ENCODE assay signal across 9 cellular contexts in the genomic region with DNA sequence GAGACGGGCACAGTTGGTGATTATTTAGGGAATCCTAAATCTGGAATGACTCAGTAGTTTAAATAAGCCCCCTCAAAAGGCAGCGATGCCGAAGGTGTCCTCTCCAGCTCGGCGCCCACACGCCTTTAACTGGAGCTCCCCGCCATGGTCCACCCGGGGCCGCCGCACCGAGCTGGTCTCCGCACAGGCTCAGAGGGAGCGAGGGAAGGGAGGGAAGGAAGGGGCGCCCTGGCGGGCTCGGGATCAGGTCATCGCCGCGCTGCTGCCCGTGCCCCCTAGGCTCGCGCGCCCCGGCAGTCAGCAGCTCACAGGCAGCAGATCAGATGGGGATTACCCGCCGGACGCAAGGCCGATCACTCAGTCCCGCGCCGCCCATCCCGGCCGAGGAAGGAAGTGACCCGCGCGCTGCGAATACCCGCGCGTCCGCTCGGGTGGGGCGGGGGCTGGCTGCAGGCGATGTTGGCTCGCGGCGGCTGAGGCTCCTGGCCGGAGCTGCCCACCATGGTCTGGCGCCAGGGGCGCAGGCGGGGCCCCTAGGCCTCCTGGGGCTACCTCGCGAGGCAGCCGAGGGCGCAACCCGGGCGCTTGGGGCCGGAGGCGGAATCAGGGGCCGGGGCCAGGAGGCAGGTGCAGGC.
DNase-seq lines count a peak whose midpoint lies in the region; ATAC-seq, FAIRE-seq and TF ChIP-seq lines count a peak whose summit lies in the region.
"Had no signal": no experiment of that assay in that cellular context is flagged by ENCODE, and none has a peak within 500 bp of the region (broad histone marks: within the 10 kb centered on the region; RNA-seq: fewer than 3 reads in every experiment).

No MANE protein-coding gene starts in this region.

- no peak overlapping the region for H3K27ac ChIP-seq in endothelial cell of umbilical vein (ENCODE audit: insufficient read depth, low read depth, low read length)

- no peaks in the 10 kb centered on the region for H3K79me2 ChIP-seq in endothelial cell of umbilical vein (ENCODE audit: control insufficient read depth, insufficient read depth, low read length)

- dilution Hi-C loops in endothelial cell of umbilical vein (cut with MboI; ENCODE audit: extremely low pct_ligation_motif_present, low sequenced_read_pairs), result no loop called here

- H4K20me1 ChIP-seq in endothelial cell of umbilical vein (replicated peaks; ENCODE audit: control insufficient read depth, extremely low read depth, insufficient read depth, low read length), result no peaks in the 10 kb centered on the region

- CTCF ChIA-PET in endothelial cell of umbilical vein (lab: Charles Lee), result interaction anchor here (0.7 to 4.6 kb wide), 5 partner anchors 14 to 993 kb away, joined by 3 to 48 read pairs (median 5); no protein-coding TSS in a partner anchor

- no peaks in the 10 kb centered on the region for H3K9me3 Mint-ChIP-seq in nephron

- H3K4me2 ChIP-seq in endothelial cell of umbilical vein (ENCODE audit: insufficient read depth, low read length), result peak overlapping the region; percentile 83

- peaks cover 11% of the 10 kb centered on the region for H3K4me1 Mint-ChIP-seq in nephron

- intact Hi-C loops in endothelial cell of umbilical vein (cut with micrococcal nuclease), result loop anchor here (5.0 to 10.0 kb wide), 2 partner anchors 222 to 1175 kb away; no protein-coding TSS in a partner anchor

- BruUV-seq in endothelial cell of umbilical vein (replicated peaks; lab: Mats Ljungman, UMichigan), result no TSS peak

- FAIRE-seq in endothelial cell of umbilical vein (lab: Jason Lieb, UNC), result peak; percentile 71
- FAIRE-seq: G401.6 had no signal

- H3K4me1 ChIP-seq in endothelial cell of umbilical vein (ENCODE audit: control insufficient read depth, extremely low read depth, insufficient read depth, low read length), result peaks cover 20% of the 10 kb centered on the region

- no peak for ATAC-seq in GM18520 (IDR thresholded peaks at IDR 0.05; ENCODE audit: unreplicated experiment)

- POLR2A ChIA-PET in endothelial cell of umbilical vein (lab: Charles Lee), result no interaction called here

- H3K36me3 ChIP-seq in endothelial cell of umbilical vein (ENCODE audit: control insufficient read depth in 2 of 2, extremely low read depth in 1 of 2, insufficient read depth in 2 of 2, low read length in 2 of 2), result no peaks in the 10 kb centered on the region

- H3K4me3 Mint-ChIP-seq in nephron, result peak overlapping the region; percentile 87 to 96 (median 89)

- peak overlapping the region; percentile 51 to 78 (median 63) for H3K4me3 ChIP-seq in endothelial cell of umbilical vein (replicated peaks in 1 of 3; ENCODE audit: insufficient read depth in 1 of 3, low read depth in 1 of 3, low read length in 3 of 3)

- H3K36me3 Mint-ChIP-seq in nephron (ENCODE audit: low read depth), result no peaks in the 10 kb centered on the region

- peak; percentile 3 for DNase-seq in stimulated activated CD4-positive, alpha-beta T cell treated with anti-CD3 and anti-CD28 coated beads, Interleukin-15, amount 100 ng/mL, for 24 hours
- no peak for DNase-seq in stimulated activated CD4-positive, alpha-beta T cell treated with anti-CD3 and anti-CD28 coated beads, Interleukin-2, amount 100 ng/mL, for 48 hours
- DNase-seq in NCI-H2107 treated with DMSO at 0.1 percent for 48 hours (lab: John Stamatoyannopoulos, UW; ENCODE audit: unreplicated experiment) (peak; percentile 32), endothelial cell of umbilical vein (ENCODE audit: low read depth, low spot score) (peak; percentile 57), HUDEP-2 (lab: John Stamatoyannopoulos, UW; ENCODE audit: unreplicated experiment in 76 of 76) (no peak), Ammon's horn (ENCODE audit: low spot score) (no peak)

- no peak for TF ChIP-seq POLR2A in endothelial cell of umbilical vein (IDR thresholded peaks at IDR 0.05; ENCODE audit: low read depth, low read length)

- H3K27me3 Mint-ChIP-seq in nephron (ENCODE audit: low read depth), result peaks cover 81% of the 10 kb centered on the region

- TF ChIP-seq CTCF in endothelial cell of umbilical vein (IDR thresholded peaks at IDR 0.05; ENCODE audit: extremely low read depth in 1 of 2, insufficient read depth in 1 of 2, low read depth in 1 of 2, low read length in 2 of 2), result no peak
- TF ChIP-seq CTCF in nephron (IDR thresholded peaks at IDR 0.05; ENCODE audit: unreplicated experiment in 3 of 3), result no peak

- no peaks in the 10 kb centered on the region for H3K9me1 ChIP-seq in endothelial cell of umbilical vein (replicated peaks; ENCODE audit: control insufficient read depth, extremely low read depth, insufficient read depth, low read length)

- no peak overlapping the region for H3K27ac Mint-ChIP-seq in nephron

- peaks cover 0 to 3% of the 10 kb centered on the region in 2 experiments for H3K27me3 ChIP-seq in endothelial cell of umbilical vein (ENCODE audit: control insufficient read depth in 2 of 2, insufficient read depth in 2 of 2, low read length in 2 of 2)

- H3K9me3 ChIP-seq in endothelial cell of umbilical vein (replicated peaks; ENCODE audit: control insufficient read depth, insufficient read depth, low read length), result no peaks in the 10 kb centered on the region

- peak overlapping the region; percentile 73 for H3K9ac ChIP-seq in endothelial cell of umbilical vein (replicated peaks; ENCODE audit: extremely low read depth, insufficient read depth, low read length)

- H2AFZ ChIP-seq in endothelial cell of umbilical vein (ENCODE audit: low read depth, low read length), result peak overlapping the region; percentile 74

TF ChIP-seq in endothelial cell of umbilical vein, 7 proteins besides CTCF, POLR2A, EP300 and RAD21:
- TF ChIP-seq POLR2AphosphoS5 (IDR thresholded peaks at IDR 0.05; ENCODE audit: insufficient read depth, low read depth, low read length) (peak; percentile 41), MAX (IDR thresholded peaks at IDR 0.05; ENCODE audit: insufficient read depth, insufficient read length) (no peak), FOS (IDR thresholded peaks at IDR 0.05; ENCODE audit: borderline replicate concordance, insufficient read depth, low read length) (peak; percentile 25)
TF ChIP-seq in endothelial cell of umbilical vein: peak in this region for 2.

Comparison
In these comparisons a context has a peak if more than half of its experiments do, and no peak if none do; other contexts are left out.
1. DNase-seq: peak in stimulated activated CD4-positive, alpha-beta T cell treated with anti-CD3 and anti-CD28 coated beads, Interleukin-15, amount 100 ng/mL, for 24 hours (single experiment), NCI-H2107 treated with DMSO at 0.1 percent for 48 hours (single experiment) and endothelial cell of umbilical vein (single experiment); none in stimulated activated CD4-positive, alpha-beta T cell treated with anti-CD3 and anti-CD28 coated beads, Interleukin-2, amount 100 ng/mL, for 48 hours (0 of 2), HUDEP-2 (0 of 76) and Ammon's horn (single experiment).